In genomic region chr9:120904061-120904998, GRCh38 we compare ENCODE assay signal across 11 cellular contexts. TPM values are rescaled to one million over a fixed set of nuclear protein-coding genes. Genes with fewer than 3 reads are reported as not detected.
DNase-seq lines count a peak whose midpoint lies in the region; ATAC-seq lines count a peak whose summit lies in the region.
"Had no signal": no experiment of that assay in that cellular context is flagged by ENCODE, and none has a peak within 500 bp of the region (broad histone marks: within the 10 kb centered on the region; RNA-seq: fewer than 3 reads in every experiment).

No MANE protein-coding gene starts in this region.

- no peak overlapping the region for H3K9ac ChIP-seq in BLaER1

- POLR2A ChIA-PET in activated CD4-positive, alpha-beta memory T cell treated with anti-CD3 and anti-CD28 coated beads for 36 hours (lab: Charles Lee) = interaction anchor here (0.8 to 18.2 kb wide), 11 partner anchors 9 to 153 kb away, joined by 3 to 237 read pairs (median 4); partner anchors contain the start of genes FBXW2 and TRAF1

- H3K4me3 Mint-ChIP-seq in activated CD4-positive, alpha-beta memory T cell treated with anti-CD3 and anti-CD28 coated beads for 36 hours = peak overlapping the region; percentile 20

- CTCF ChIA-PET in activated CD4-positive, alpha-beta memory T cell treated with anti-CD3 and anti-CD28 coated beads for 36 hours (lab: Charles Lee) = interaction anchor here (1.3 to 2.0 kb wide), 3 partner anchors 27 to 36 kb away, joined by 3 to 5 read pairs (median 4); no protein-coding TSS in a partner anchor

- ATAC-seq in GM18909 (IDR thresholded peaks at IDR 0.05; ENCODE audit: poor library complexity, unreplicated experiment) (peak; percentile 33), esophagus mucosa (peak; percentile 44), GM18520 (IDR thresholded peaks at IDR 0.05; ENCODE audit: unreplicated experiment) (no peak), HG02763 (IDR thresholded peaks at IDR 0.05; ENCODE audit: unreplicated experiment) (no peak), HG03469 (IDR thresholded peaks at IDR 0.05; ENCODE audit: unreplicated experiment) (no peak)
- ATAC-seq: left lung had no signal

- DNase-seq in activated CD4-positive, alpha-beta memory T cell treated with anti-CD3 and anti-CD28 coated beads for 36 hours = peak; percentile 68
- no peak for DNase-seq in UCSD-AML1 (lab: John Stamatoyannopoulos, UW; ENCODE audit: unreplicated experiment)
- DNase-seq: left lung, NCI-H2107 had no signal

- H4K20me1 ChIP-seq in BLaER1 = no peaks in the 10 kb centered on the region

- H3K27me3 ChIP-seq in BLaER1 = no peaks in the 10 kb centered on the region
- H3K27me3 ChIP-seq: left lung, ovary had no signal

- peaks cover 85% of the 10 kb centered on the region for H3K4me1 Mint-ChIP-seq in activated CD4-positive, alpha-beta memory T cell treated with anti-CD3 and anti-CD28 coated beads for 36 hours (ENCODE audit: low read depth)

- no peaks in the 10 kb centered on the region for H3K9me3 ChIP-seq in BLaER1
- H3K9me3 ChIP-seq: left lung, ovary had no signal

- H3K27me3 Mint-ChIP-seq in activated CD4-positive, alpha-beta memory T cell treated with anti-CD3 and anti-CD28 coated beads for 36 hours = no peaks in the 10 kb centered on the region

- peak overlapping the region; percentile 91 for H3K27ac Mint-ChIP-seq in activated CD4-positive, alpha-beta memory T cell treated with anti-CD3 and anti-CD28 coated beads for 36 hours

- intact Hi-C loops in activated CD4-positive, alpha-beta memory T cell treated with anti-CD3 and anti-CD28 coated beads for 36 hours (cut with micrococcal nuclease) = no loop called here

- H3K36me3 Mint-ChIP-seq in activated CD4-positive, alpha-beta memory T cell treated with anti-CD3 and anti-CD28 coated beads for 36 hours = peaks cover 74% of the 10 kb centered on the region

- no peak overlapping the region for H3K4me3 ChIP-seq in BLaER1
- H3K4me3 ChIP-seq: left lung, ovary had no signal

- H3K4me2 ChIP-seq in BLaER1 = peak overlapping the region; percentile 70

- H3K4me1 ChIP-seq in BLaER1 = peaks cover 73% of the 10 kb centered on the region
- H3K4me1 ChIP-seq: left lung had no signal

- H3K36me3 ChIP-seq in BLaER1 = peaks cover 3% of the 10 kb centered on the region; the same call in 1 of the 2 replicates
- H3K36me3 ChIP-seq: ovary had no signal

- H3K9me3 Mint-ChIP-seq in activated CD4-positive, alpha-beta memory T cell treated with anti-CD3 and anti-CD28 coated beads for 36 hours = no peaks in the 10 kb centered on the region

- H3K27ac ChIP-seq in BLaER1 = peak overlapping the region; percentile 53
- H3K27ac ChIP-seq: left lung, ovary had no signal

RNA-seq across cellular contexts. Expression of gene TRAF1, which starts 22.3 kb away (rescaled TPM):
- total RNA-seq in activated CD4-positive, alpha-beta memory T cell treated with anti-CD3 and anti-CD28 coated beads for 36 hours = 100 to 1,000 TPM; 124 TPM
- 1.2 TPM for total RNA-seq in esophagus mucosa

RNA-seq across cellular contexts. Expression of gene PHF19, which starts 27.3 kb away (rescaled TPM):
- total RNA-seq in activated CD4-positive, alpha-beta memory T cell treated with anti-CD3 and anti-CD28 coated beads for 36 hours = 100 to 1,000 TPM; 183 to 189 TPM
- total RNA-seq in esophagus mucosa = 25.3 TPM

Comparison
In these comparisons a context has a peak if more than half of its experiments do, and no peak if none do; other contexts are left out.
1. ATAC-seq: peak in GM18909 (single experiment) and esophagus mucosa (single experiment); none in GM18520 (single experiment), HG02763 (single experiment) and HG03469 (single experiment).
2. RNA of gene TRAF1, which starts 22.3 kb away (total RNA-seq): 124 TPM in activated CD4-positive, alpha-beta memory T cell treated with anti-CD3 and anti-CD28 coated beads for 36 hours; 1.2 TPM in esophagus mucosa (single experiment); every median in the first group is over 10 times any median in the second.